14 cellular contexts compared by ENCODE assay signal in the genomic region with DNA sequence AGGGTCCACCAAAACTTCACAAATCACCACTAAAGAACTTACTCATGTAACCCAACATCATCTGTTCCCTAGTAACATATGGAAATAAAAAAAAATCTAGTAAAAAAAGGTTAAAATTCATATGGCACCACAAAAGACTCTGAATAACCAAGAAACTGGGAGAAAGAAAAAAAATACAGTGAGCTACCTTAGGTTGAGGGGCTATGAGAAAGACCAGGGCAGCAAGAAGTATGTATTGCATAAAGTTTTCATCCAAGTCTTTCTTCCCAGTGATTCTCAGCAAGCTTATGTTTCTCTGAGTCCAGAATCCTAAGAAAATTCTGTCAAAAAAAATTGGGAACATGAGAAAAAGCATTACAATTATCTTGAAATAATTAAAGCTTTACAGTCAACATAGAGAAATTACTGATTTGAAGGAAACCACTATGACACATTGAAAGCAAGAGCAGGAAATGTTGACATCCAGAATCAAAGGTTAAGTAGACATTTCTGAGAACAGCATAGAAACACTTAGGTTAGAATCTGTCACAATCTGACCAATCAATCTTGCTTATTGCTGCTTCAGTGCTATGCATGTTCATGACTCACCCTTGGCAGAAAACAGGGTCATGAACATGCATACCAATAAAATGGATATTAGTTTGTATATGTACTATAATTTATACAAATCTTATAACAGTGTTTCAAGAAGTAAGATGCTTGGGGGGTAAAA.
A peak's percentile ranks its signal among the peaks of the same experiment; 100 is the strongest.
DNase-seq lines count a peak whose midpoint lies in the region; ATAC-seq and TF ChIP-seq lines count a peak whose summit lies in the region.
"Had no signal": no experiment of that assay in that cellular context is flagged by ENCODE, and none has a peak within 500 bp of the region (broad histone marks: within the 10 kb centered on the region; RNA-seq: fewer than 3 reads in every experiment).

No MANE protein-coding gene starts in this region.

- H3K36me3 ChIP-seq in HAP-1 (replicated peaks): no peaks in the 10 kb centered on the region
- H3K36me3 ChIP-seq: upper lobe of right lung had no signal

- peaks cover 41% of the 10 kb centered on the region for H3K9me3 Mint-ChIP-seq in activated T-helper 1 cell treated with anti-CD3 and anti-CD28 coated beads, Interleukin-12 subunit alpha, Interleukin-12 subunit beta, Interleukin-2, Interleukin-4 antibody, amounts not matched to agents 30 ng/mL and 10 ng/mL and 1 ng/mL, durations not matched to agents 14 hours and 24 hours and 36 hours
- peaks cover 3 to 21% (median 13%) of the 10 kb centered on the region in 6 donors for H3K9me3 Mint-ChIP-seq in immature natural killer cell
- H3K9me3 Mint-ChIP-seq in endothelial cell (ENCODE audit: unreplicated experiment): no peaks in the 10 kb centered on the region

- no peaks in the 10 kb centered on the region for H3K27me3 Mint-ChIP-seq in activated T-helper 1 cell treated with anti-CD3 and anti-CD28 coated beads, Interleukin-12 subunit alpha, Interleukin-12 subunit beta, Interleukin-2, Interleukin-4 antibody, amounts not matched to agents 30 ng/mL and 10 ng/mL and 1 ng/mL, durations not matched to agents 14 hours and 24 hours and 36 hours (ENCODE audit: insufficient read depth)
- H3K27me3 Mint-ChIP-seq in immature natural killer cell (ENCODE audit: low read depth in 3 of 3): peaks cover 0 to 4% (median 0%) of the 10 kb centered on the region in 3 donors
- no peaks in the 10 kb centered on the region for H3K27me3 Mint-ChIP-seq in endothelial cell (ENCODE audit: unreplicated experiment)
- H3K27me3 Mint-ChIP-seq: effector memory CD8-positive, alpha-beta T cell had no signal

- no peak overlapping the region for H3K4me3 ChIP-seq in HAP-1
- H3K4me3 ChIP-seq: upper lobe of right lung had no signal

- peak; percentile 71 for ATAC-seq in HG03432 (IDR thresholded peaks at IDR 0.05; ENCODE audit: unreplicated experiment)
- ATAC-seq: effector memory CD8-positive, alpha-beta T cell; upper lobe of right lung had no signal

- no peak for TF ChIP-seq CTCF in endothelial cell (IDR thresholded peaks at IDR 0.05; ENCODE audit: unreplicated experiment)

- no peaks in the 10 kb centered on the region for H3K27me3 ChIP-seq in HAP-1 (ENCODE audit: low read depth)
- H3K27me3 ChIP-seq: upper lobe of right lung had no signal

- H3K27ac Mint-ChIP-seq in activated T-helper 1 cell treated with anti-CD3 and anti-CD28 coated beads, Interleukin-12 subunit alpha, Interleukin-12 subunit beta, Interleukin-2, Interleukin-4 antibody, amounts not matched to agents 30 ng/mL and 10 ng/mL and 1 ng/mL, durations not matched to agents 14 hours and 24 hours and 36 hours: peak overlapping the region; percentile 60
- H3K27ac Mint-ChIP-seq in immature natural killer cell (peak overlapping the region in 5 of 6 donors; percentile 82 to 92 (median 87)), endothelial cell (ENCODE audit: unreplicated experiment) (no peak overlapping the region)
- H3K27ac Mint-ChIP-seq: activated naive CD4-positive, alpha-beta T cell treated with anti-CD3 and anti-CD28 coated beads for 36 hours; effector memory CD8-positive, alpha-beta T cell had no signal

- DNase-seq in Daoy (ENCODE audit: low read depth): peak; percentile 20
- DNase-seq in activated T-helper 1 cell treated with anti-CD3 and anti-CD28 coated beads, Interleukin-12 subunit alpha, Interleukin-12 subunit beta, Interleukin-2, Interleukin-4 antibody, amounts not matched to agents 30 ng/mL and 10 ng/mL and 1 ng/mL, durations not matched to agents 14 hours and 24 hours and 36 hours (ENCODE audit: low spot score): peak; percentile 2
- DNase-seq in immature natural killer cell: peak; percentile 30 to 52 (median 52)
- DNase-seq in endothelial cell (ENCODE audit: low spot score): no peak
- DNase-seq in HAP-1 (ENCODE audit: low spot score in 2 of 2): no peak
- no peak for DNase-seq in dedifferentiated amniotic fluid mesenchymal stem cell (ENCODE audit: extremely low spot score)
- DNase-seq: activated CD4-positive, CD25-positive, alpha-beta regulatory T cell treated with anti-CD3 and anti-CD28 coated beads, Interleukin-2, amount 50 U/mL, for 72 hours; activated naive CD4-positive, alpha-beta T cell treated with anti-CD3 and anti-CD28 coated beads for 36 hours; Calu3; effector memory CD8-positive, alpha-beta T cell; NCI-H2081; RPMI8226; upper lobe of right lung had no signal

- H3K4me3 Mint-ChIP-seq in activated T-helper 1 cell treated with anti-CD3 and anti-CD28 coated beads, Interleukin-12 subunit alpha, Interleukin-12 subunit beta, Interleukin-2, Interleukin-4 antibody, amounts not matched to agents 30 ng/mL and 10 ng/mL and 1 ng/mL, durations not matched to agents 14 hours and 24 hours and 36 hours: no peak overlapping the region
- peak overlapping the region; percentile 1 to 36 (median 20) for H3K4me3 Mint-ChIP-seq in immature natural killer cell
- no peak overlapping the region for H3K4me3 Mint-ChIP-seq in endothelial cell (ENCODE audit: unreplicated experiment)
- H3K4me3 Mint-ChIP-seq: activated naive CD4-positive, alpha-beta T cell treated with anti-CD3 and anti-CD28 coated beads for 36 hours; effector memory CD8-positive, alpha-beta T cell had no signal

- peaks cover 3% of the 10 kb centered on the region for H3K36me3 Mint-ChIP-seq in activated T-helper 1 cell treated with anti-CD3 and anti-CD28 coated beads, Interleukin-12 subunit alpha, Interleukin-12 subunit beta, Interleukin-2, Interleukin-4 antibody, amounts not matched to agents 30 ng/mL and 10 ng/mL and 1 ng/mL, durations not matched to agents 14 hours and 24 hours and 36 hours (ENCODE audit: low read depth)
- H3K36me3 Mint-ChIP-seq in immature natural killer cell: peaks cover 5 to 17% (median 5%) of the 10 kb centered on the region in 3 donors
- no peaks in the 10 kb centered on the region for H3K36me3 Mint-ChIP-seq in endothelial cell (ENCODE audit: low read depth, unreplicated experiment)

- H3K4me1 ChIP-seq in HAP-1: peaks cover 2% of the 10 kb centered on the region; the same call in 1 of the 2 replicates
- H3K4me1 ChIP-seq: upper lobe of right lung had no signal

- intact Hi-C loops in activated T-helper 1 cell treated with anti-CD3 and anti-CD28 coated beads, Interleukin-12 subunit alpha, Interleukin-12 subunit beta, Interleukin-2, Interleukin-4 antibody, amounts not matched to agents 30 ng/mL and 10 ng/mL and 1 ng/mL, durations not matched to agents 14 hours and 24 hours and 36 hours (cut with micrococcal nuclease): no loop called here

- H3K4me1 Mint-ChIP-seq in activated T-helper 1 cell treated with anti-CD3 and anti-CD28 coated beads, Interleukin-12 subunit alpha, Interleukin-12 subunit beta, Interleukin-2, Interleukin-4 antibody, amounts not matched to agents 30 ng/mL and 10 ng/mL and 1 ng/mL, durations not matched to agents 14 hours and 24 hours and 36 hours (ENCODE audit: low read depth): peaks cover 31% of the 10 kb centered on the region
- peaks cover 44 to 61% of the 10 kb centered on the region in 2 donors for H3K4me1 Mint-ChIP-seq in immature natural killer cell
- H3K4me1 Mint-ChIP-seq in endothelial cell (ENCODE audit: unreplicated experiment): no peaks in the 10 kb centered on the region

- in situ Hi-C loops in HAP-1 (cut with MboI; ENCODE audit: low sequenced_read_pairs): no loop called here

- no peaks in the 10 kb centered on the region for H3K9me3 ChIP-seq in HAP-1
- H3K9me3 ChIP-seq: upper lobe of right lung had no signal

Comparison
In these comparisons a context has a peak if more than half of its experiments do, and no peak if none do; other contexts are left out.
1. DNase-seq: peak in Daoy (single experiment), activated T-helper 1 cell treated with anti-CD3 and anti-CD28 coated beads, Interleukin-12 subunit alpha, Interleukin-12 subunit beta, Interleukin-2, Interleukin-4 antibody, amounts not matched to agents 30 ng/mL and 10 ng/mL and 1 ng/mL, durations not matched to agents 14 hours and 24 hours and 36 hours (single experiment) and immature natural killer cell (3 of 3); none in endothelial cell (single experiment), HAP-1 (0 of 2) and dedifferentiated amniotic fluid mesenchymal stem cell (single experiment).
2. H3K4me3 Mint-ChIP-seq: peak in immature natural killer cell (5 of 5); none in activated T-helper 1 cell treated with anti-CD3 and anti-CD28 coated beads, Interleukin-12 subunit alpha, Interleukin-12 subunit beta, Interleukin-2, Interleukin-4 antibody, amounts not matched to agents 30 ng/mL and 10 ng/mL and 1 ng/mL, durations not matched to agents 14 hours and 24 hours and 36 hours (single experiment) and endothelial cell (single experiment).